Comparison of ENCODE assay signal across 8 cellular contexts in genomic region chr19:38367041-38367440, GRCh38. TPM values are rescaled to one million over a fixed set of nuclear protein-coding genes. Genes with fewer than 3 reads are reported as not detected.
"Had no signal": no experiment of that assay in that cellular context is flagged by ENCODE, and none has a peak within 500 bp of the region (broad histone marks: within the 10 kb centered on the region; RNA-seq: fewer than 3 reads in every experiment).

No MANE protein-coding gene starts in this region.

- H3K4me3 ChIP-seq: GM23248, HAP-1 had no signal

- H2AFZ ChIP-seq: GM23248 had no signal

- ATAC-seq: HCT116 had no signal

- H3K27ac Mint-ChIP-seq: HFFc6 had no signal

- H3K9ac ChIP-seq: GM23248 had no signal

- H3K27ac ChIP-seq: GM23248, HL-60 had no signal

- H3K4me3 Mint-ChIP-seq: HFFc6 had no signal

- H3K36me3 ChIP-seq: HAP-1 had no signal

- DNase-seq: GM23248, GOT3, H7, HFFc6, IMR-90 had no signal

- H3K9me3 Mint-ChIP-seq: HFFc6 had no signal

RNA-seq across cellular contexts. Expression of gene CATSPERG, which starts 31.4 kb away (rescaled TPM):
- total RNA-seq: GM23248 had no signal
